Comparison of ENCODE assay signal across 20 cellular contexts in the genomic region with DNA sequence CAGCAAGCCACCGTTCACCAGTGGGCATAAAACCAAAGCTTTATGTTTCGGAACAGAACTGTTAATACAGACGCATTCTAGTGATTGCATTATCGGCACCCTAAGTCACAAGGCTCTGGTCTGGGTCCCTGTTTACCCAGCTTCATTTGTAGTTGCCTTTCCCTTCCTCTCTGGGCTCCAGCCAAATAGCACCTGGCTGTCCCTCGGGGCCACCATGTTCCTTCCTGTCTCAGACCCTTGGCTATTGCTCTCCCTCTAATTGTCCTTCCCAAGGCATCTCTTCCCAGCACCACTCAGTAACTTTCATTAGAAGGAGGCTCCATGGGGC.
DNase-seq lines count a peak whose midpoint lies in the region; ATAC-seq and TF ChIP-seq lines count a peak whose summit lies in the region.
"Had no signal": no experiment of that assay in that cellular context is flagged by ENCODE, and none has a peak within 500 bp of the region (broad histone marks: within the 10 kb centered on the region; RNA-seq: fewer than 3 reads in every experiment).

No MANE protein-coding gene starts in this region.

- H3K18ac ChIP-seq in mesenchymal stem cell (ENCODE audit: low read depth in 1 of 2, low read length in 2 of 2): peak overlapping the region; percentile 80 to 85

- TF ChIP-seq POLR2A in uterus (IDR thresholded peaks at IDR 0.05): no peak

- H3K4me2 ChIP-seq in mesenchymal stem cell (ENCODE audit: low read length, poor library complexity, severe bottlenecking): no peak overlapping the region
- H3K4me2 ChIP-seq: BLaER1 had no signal

- DNase-seq in WTC11 (ENCODE audit: low spot score) (no peak), mesenchymal stem cell (no peak), uterus (no peak)
- DNase-seq in NK-92 treated with Interleukin-12 subunit alpha and Interleukin-12 subunit beta, amount 100 ng/mL, for 24 hours (lab: John Stamatoyannopoulos, UW): no peak
- DNase-seq: activated B cell treated with CpG ODN at 0.5 μM for 24 hours; activated CD8-positive, alpha-beta memory T cell treated with anti-CD3 and anti-CD28 coated beads for 24 hours; DMS153; NCI-H1417; NCI-H2227 treated with DMSO at 0.1 percent for 48 hours; ovary; SHP77 treated with DMSO at 0.1 percent for 48 hours; T-helper 17 cell; thyroid gland had no signal

- intact Hi-C loops in uterus (cut with DNase I; ENCODE audit: low total_unique reads): no loop called here

- peak overlapping the region; percentile 57 for H4K91ac ChIP-seq in mesenchymal stem cell (ENCODE audit: low read length)

- peak overlapping the region; percentile 8 for H4K8ac ChIP-seq in mesenchymal stem cell (ENCODE audit: low read length)

- H2BK12ac ChIP-seq in mesenchymal stem cell (ENCODE audit: low read length in 2 of 2): peak overlapping the region; percentile 15 to 85

- ATAC-seq in WTC11 (no peak), HG02852 (IDR thresholded peaks at IDR 0.05; ENCODE audit: unreplicated experiment) (no peak), HG02798 (IDR thresholded peaks at IDR 0.05; ENCODE audit: poor library complexity, unreplicated experiment) (no peak)
- ATAC-seq: T-helper 17 cell had no signal

- no peaks in the 10 kb centered on the region for H3K27me3 Mint-ChIP-seq in WTC11 (ENCODE audit: low read depth)

- no peak overlapping the region for H2BK120ac ChIP-seq in mesenchymal stem cell (ENCODE audit: low read depth, low read length)

- TF ChIP-seq CTCF in WTC11 (IDR thresholded peaks at IDR 0.05) (no peak), uterus (IDR thresholded peaks at IDR 0.05) (no peak)

- H3K27ac ChIP-seq in HUES48 (ENCODE audit: low read depth, low read length) (peak overlapping the region; percentile 81), mesenchymal stem cell (ENCODE audit: low read length, poor library complexity, severe bottlenecking) (peak overlapping the region; percentile 38), skin epidermis (peak overlapping the region in 12 of 21 experiments; percentile 18 to 80 (median 63)), uterus (no peak overlapping the region)
- H3K27ac ChIP-seq: BLaER1, ovary, thyroid gland had no signal

- H2BK15ac ChIP-seq in mesenchymal stem cell (ENCODE audit: low read depth, poor library complexity, severe bottlenecking): peak overlapping the region; percentile 92

- H3K4me1 Mint-ChIP-seq in WTC11: peaks cover 52% of the 10 kb centered on the region
- H3K4me1 Mint-ChIP-seq: T-helper 17 cell had no signal

- H3K79me1 ChIP-seq in mesenchymal stem cell (replicated peaks; ENCODE audit: low read length, poor library complexity, severe bottlenecking): no peaks in the 10 kb centered on the region

- peak overlapping the region; percentile 75; the same call in 1 of the 2 replicates for H3K27ac Mint-ChIP-seq in WTC11
- H3K27ac Mint-ChIP-seq: activated B cell treated with CpG ODN at 0.5 μM for 24 hours; activated T-helper 2 cell treated with anti-CD3 and anti-CD28 coated beads, Interferon-gamma antibody, Interleukin-2, Interleukin-4, amounts not matched to agents 10 μg/mL and 5 μg/mL and 100 μg/mL, durations not matched to agents 14 hours and 24 hours and 36 hours; T-helper 17 cell had no signal

- H3K4me1 ChIP-seq in HUES48 (ENCODE audit: control insufficient read depth, insufficient read depth, low read length): peaks cover 26% of the 10 kb centered on the region
- H3K4me1 ChIP-seq in mesenchymal stem cell (ENCODE audit: control insufficient read depth, insufficient read depth, low read depth, low read length): peaks cover 10% of the 10 kb centered on the region
- no peaks in the 10 kb centered on the region for H3K4me1 ChIP-seq in uterus
- H3K4me1 ChIP-seq: adrenal gland had no signal

- WGBS in mesenchymal stem cell: 93% methylated on average over 5 of the region's 5 CpGs

- H3K4me3 Mint-ChIP-seq in WTC11: no peak overlapping the region
- H3K4me3 Mint-ChIP-seq: activated B cell treated with CpG ODN at 0.5 μM for 24 hours, T-helper 17 cell had no signal

- H3K9ac ChIP-seq in HUES48 (ENCODE audit: low read depth, low read length) (0 out of 2 replicates have a peak overlapping the region, but pooled peaks have one; percentile 1), mesenchymal stem cell (ENCODE audit: low read length) (peak overlapping the region; percentile 60)
- H3K9ac ChIP-seq: BLaER1 had no signal

- H3K4ac ChIP-seq in mesenchymal stem cell (ENCODE audit: low read depth in 1 of 2, low read length in 2 of 2): peak overlapping the region; percentile 32 to 79

- no peak overlapping the region for H2AFZ ChIP-seq in mesenchymal stem cell (ENCODE audit: low read depth, low read length)

- no peak overlapping the region for H2AK5ac ChIP-seq in mesenchymal stem cell (ENCODE audit: low read length, severe bottlenecking)

- POLR2A ChIA-PET in WTC11 (lab: Charles Lee): no interaction called here

- H3K27me3 ChIP-seq in HUES48 (ENCODE audit: control insufficient read depth, insufficient read depth, low read length) (no peaks in the 10 kb centered on the region), mesenchymal stem cell (ENCODE audit: control insufficient read depth in 1 of 2, insufficient read depth in 1 of 2, low read length in 2 of 2) (no peaks in the 10 kb centered on the region), uterus (no peaks in the 10 kb centered on the region)
- H3K27me3 ChIP-seq: adrenal gland, BLaER1, ovary, thyroid gland had no signal

- no peaks in the 10 kb centered on the region for H3K9me3 ChIP-seq in HUES48 (ENCODE audit: control insufficient read depth, insufficient read depth, low read length)
- no peaks in the 10 kb centered on the region for H3K9me3 ChIP-seq in mesenchymal stem cell (ENCODE audit: control insufficient read depth, low read length)
- no peaks in the 10 kb centered on the region for H3K9me3 ChIP-seq in uterus
- H3K9me3 ChIP-seq: adrenal gland, BLaER1, ovary, thyroid gland had no signal

- H3K36me3 ChIP-seq in HUES48 (ENCODE audit: control insufficient read depth, insufficient read depth, low read length) (no peaks in the 10 kb centered on the region), mesenchymal stem cell (ENCODE audit: control insufficient read depth in 1 of 2, insufficient read depth in 2 of 2, low read depth in 1 of 2, low read length in 2 of 2) (no peaks in the 10 kb centered on the region), uterus (no peaks in the 10 kb centered on the region)
- H3K36me3 ChIP-seq: adrenal gland, BLaER1, ovary, thyroid gland had no signal

- H2BK5ac ChIP-seq in mesenchymal stem cell (ENCODE audit: low read depth, low read length, poor library complexity, severe bottlenecking): no peak overlapping the region

- no peaks in the 10 kb centered on the region for H3K36me3 Mint-ChIP-seq in WTC11

- H3K14ac ChIP-seq in mesenchymal stem cell (ENCODE audit: low read length in 2 of 2): no peak overlapping the region

- no peak overlapping the region for H3K4me3 ChIP-seq in HUES48 (ENCODE audit: low read depth, low read length)
- no peak overlapping the region for H3K4me3 ChIP-seq in mesenchymal stem cell (ENCODE audit: insufficient read depth in 1 of 2, low read depth in 1 of 2, low read length in 2 of 2)
- no peak overlapping the region for H3K4me3 ChIP-seq in skin epidermis
- H3K4me3 ChIP-seq in uterus: no peak overlapping the region
- H3K4me3 ChIP-seq: adrenal gland, BLaER1, ovary, thyroid gland had no signal

- H3K9me3 Mint-ChIP-seq in WTC11: no peaks in the 10 kb centered on the region
- H3K9me3 Mint-ChIP-seq: activated B cell treated with CpG ODN at 0.5 μM for 24 hours; activated T-helper 2 cell treated with anti-CD3 and anti-CD28 coated beads, Interferon-gamma antibody, Interleukin-2, Interleukin-4, amounts not matched to agents 10 μg/mL and 5 μg/mL and 100 μg/mL, durations not matched to agents 14 hours and 24 hours and 36 hours had no signal

- CTCF ChIA-PET in WTC11 (lab: Charles Lee): interaction anchor here (1.1 kb wide), 1 partner anchor 194 kb away, joined by 3 read pairs; no protein-coding TSS in a partner anchor

- H3K23ac ChIP-seq in mesenchymal stem cell (ENCODE audit: low read length in 2 of 2): no peak overlapping the region

TF ChIP-seq in WTC11, 78 proteins besides CTCF, POLR2A, EP300 and RAD21 (continues in another document):
- TF ChIP-seq, protein P1, sequence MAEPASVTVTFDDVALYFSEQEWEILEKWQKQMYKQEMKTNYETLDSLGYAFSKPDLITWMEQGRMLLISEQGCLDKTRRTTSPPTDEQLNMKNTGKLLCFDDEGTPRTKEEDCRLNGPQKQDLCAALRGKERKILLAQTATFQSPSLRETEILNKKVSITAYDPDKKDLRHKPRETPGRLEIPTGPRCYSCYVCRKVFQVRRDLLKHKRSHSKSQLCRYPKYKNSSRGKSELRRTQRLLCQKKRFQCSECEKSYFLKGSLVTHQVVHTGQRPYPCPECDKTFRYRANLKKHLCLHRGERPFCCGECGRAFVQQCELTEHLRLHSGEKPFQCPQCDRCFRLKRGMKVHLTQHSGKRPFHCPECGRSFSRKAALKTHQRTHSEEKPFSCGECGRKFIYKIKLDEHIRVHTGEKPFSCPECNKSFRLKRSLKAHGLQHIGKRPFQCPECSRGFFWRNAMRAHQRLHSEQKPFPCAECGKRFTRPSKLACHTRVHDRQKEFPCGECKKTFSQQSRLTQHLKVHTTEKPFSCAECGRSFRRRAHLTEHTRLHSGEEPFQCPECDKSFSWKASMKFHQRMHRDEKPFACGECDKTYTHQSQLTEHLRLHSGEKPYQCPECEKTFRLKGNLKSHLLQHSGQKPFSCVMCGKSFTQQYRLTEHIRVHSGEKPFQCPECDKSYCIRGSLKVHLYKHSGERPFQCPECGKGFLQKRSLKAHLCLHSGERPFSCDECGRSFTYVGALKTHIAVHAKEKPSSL (CRISPR knock-in tag; conservative IDR thresholded peaks at IDR 0.05): no peak
- TF ChIP-seq PRRX2 (CRISPR knock-in tag; IDR thresholded peaks at IDR 0.05) (no peak), RORB (CRISPR knock-in tag; IDR thresholded peaks at IDR 0.05) (no peak), ZNF121 (CRISPR knock-in tag; IDR thresholded peaks at IDR 0.05) (no peak), CDX4 (CRISPR knock-in tag; IDR thresholded peaks at IDR 0.05; ENCODE audit: borderline replicate concordance) (no peak)
- TF ChIP-seq, protein P2, sequence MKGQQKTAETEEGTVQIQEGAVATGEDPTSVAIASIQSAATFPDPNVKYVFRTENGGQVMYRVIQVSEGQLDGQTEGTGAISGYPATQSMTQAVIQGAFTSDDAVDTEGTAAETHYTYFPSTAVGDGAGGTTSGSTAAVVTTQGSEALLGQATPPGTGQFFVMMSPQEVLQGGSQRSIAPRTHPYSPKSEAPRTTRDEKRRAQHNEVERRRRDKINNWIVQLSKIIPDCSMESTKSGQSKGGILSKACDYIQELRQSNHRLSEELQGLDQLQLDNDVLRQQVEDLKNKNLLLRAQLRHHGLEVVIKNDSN (CRISPR knock-in tag; IDR thresholded peaks at IDR 0.05): no peak

Comparison
In these comparisons a context has a peak if more than half of its experiments do, and no peak if none do; other contexts are left out.
1. H3K27ac ChIP-seq: peak in HUES48 (single experiment), mesenchymal stem cell (single experiment) and skin epidermis (12 of 21); none in uterus (0 of 2).